In genomic region chr14:87952307-87953094, GRCh38 we compare ENCODE assay signal across 9 cellular contexts. TPM values are rescaled to one million over a fixed set of nuclear protein-coding genes. Genes with fewer than 3 reads are reported as not detected.
DNase-seq lines count a peak whose midpoint lies in the region; ATAC-seq and TF ChIP-seq lines count a peak whose summit lies in the region.
"Had no signal": no experiment of that assay in that cellular context is flagged by ENCODE, and none has a peak within 500 bp of the region (broad histone marks: within the 10 kb centered on the region; RNA-seq: fewer than 3 reads in every experiment).

No MANE protein-coding gene starts in this region.

- POLR2A ChIA-PET in CD4-positive, alpha-beta memory T cell (lab: Charles Lee; ENCODE audit: partially characterized antibody) = interaction anchor here (0.8 to 9.5 kb wide), 16 partner anchors 8 to 216 kb away, joined by 3 to 136 read pairs (median 4); partner anchors contain the start of genes GALC and GPR65

- ATAC-seq in GM19324 (IDR thresholded peaks at IDR 0.05; ENCODE audit: low FRiP score, unreplicated experiment) (peak; percentile 72), HG02981 (IDR thresholded peaks at IDR 0.05; ENCODE audit: unreplicated experiment) (peak; percentile 90)

- H3K4me3 ChIP-seq in CD4-positive, alpha-beta memory T cell (ENCODE audit: low read length in 2 of 2) = no peak overlapping the region
- no peak overlapping the region for H3K4me3 ChIP-seq in right atrium auricular region

- H3K4me1 Mint-ChIP-seq in CD4-positive, alpha-beta memory T cell = peaks cover 41 to 69% (median 57%) of the 10 kb centered on the region in 4 donors
- peaks cover 41% of the 10 kb centered on the region for H3K4me1 Mint-ChIP-seq in T-helper 2 cell treated with Interferon-gamma antibody and Interleukin-4, amounts not matched to agents 5 μg/mL and 100 μg/mL, for 36 hours (ENCODE audit: low read depth)

- H3K4me1 ChIP-seq in CD4-positive, alpha-beta memory T cell (ENCODE audit: insufficient read depth, low read length) = peaks cover 53% of the 10 kb centered on the region
- H3K4me1 ChIP-seq in right atrium auricular region = no peaks in the 10 kb centered on the region

- no peaks in the 10 kb centered on the region for H3K9me3 ChIP-seq in CD4-positive, alpha-beta memory T cell (ENCODE audit: control insufficient read depth in 1 of 2, low read length in 2 of 2)
- no peaks in the 10 kb centered on the region for H3K9me3 ChIP-seq in right atrium auricular region

- CTCF ChIA-PET in CD4-positive, alpha-beta memory T cell (lab: Charles Lee; ENCODE audit: partially characterized antibody) = interaction anchor here (0.7 to 2.4 kb wide), 13 partner anchors 11 to 237 kb away, joined by 3 to 15 read pairs (median 4); partner anchors contain the start of genes GALC and GPR65

- peaks cover 6% of the 10 kb centered on the region for H3K36me3 ChIP-seq in CD4-positive, alpha-beta memory T cell (ENCODE audit: insufficient read depth, low read length)
- peaks cover 12% of the 10 kb centered on the region for H3K36me3 ChIP-seq in right atrium auricular region

- H3K9me3 Mint-ChIP-seq in CD4-positive, alpha-beta memory T cell = no peaks in the 10 kb centered on the region
- no peaks in the 10 kb centered on the region for H3K9me3 Mint-ChIP-seq in T-helper 2 cell treated with Interferon-gamma antibody and Interleukin-4, amounts not matched to agents 5 μg/mL and 100 μg/mL, for 36 hours

- TF ChIP-seq CTCF in right atrium auricular region (IDR thresholded peaks at IDR 0.05) = no peak

- no peaks in the 10 kb centered on the region for H3K27me3 Mint-ChIP-seq in CD4-positive, alpha-beta memory T cell
- H3K27me3 Mint-ChIP-seq in T-helper 2 cell treated with Interferon-gamma antibody and Interleukin-4, amounts not matched to agents 5 μg/mL and 100 μg/mL, for 36 hours (ENCODE audit: low read depth) = no peaks in the 10 kb centered on the region

- peaks cover 16 to 32% of the 10 kb centered on the region in 2 donors for H3K36me3 Mint-ChIP-seq in CD4-positive, alpha-beta memory T cell
- peaks cover 42% of the 10 kb centered on the region for H3K36me3 Mint-ChIP-seq in T-helper 2 cell treated with Interferon-gamma antibody and Interleukin-4, amounts not matched to agents 5 μg/mL and 100 μg/mL, for 36 hours (ENCODE audit: low read depth)

- DNase-seq in CD4-positive, alpha-beta memory T cell = peak; percentile 13 to 58 (median 45)
- DNase-seq in T-helper 2 cell treated with Interferon-gamma antibody and Interleukin-4, amounts not matched to agents 5 μg/mL and 100 μg/mL, for 36 hours (ENCODE audit: low spot score) = no peak
- DNase-seq in caudate nucleus (lab: John Stamatoyannopoulos, UW) (no peak), right atrium auricular region (ENCODE audit: low spot score) (no peak), HPDE6-E6E7 (ENCODE audit: extremely low spot score) (no peak)
- no peak for DNase-seq in stimulated activated CD4-positive, alpha-beta T cell treated with anti-CD3 and anti-CD28 coated beads, Interleukin-2, amount 100 ng/mL, for 48 hours
- DNase-seq: nucleus accumbens had no signal

- intact Hi-C loops in CD4-positive, alpha-beta memory T cell (cut with micrococcal nuclease) = loop anchor here (5.0 kb wide), 1 partner anchor 40 kb away; the partner anchor contains the start of gene GALC

- peak overlapping the region; percentile 88 to 97 (median 93) for H3K27ac Mint-ChIP-seq in CD4-positive, alpha-beta memory T cell
- H3K27ac Mint-ChIP-seq in T-helper 2 cell treated with Interferon-gamma antibody and Interleukin-4, amounts not matched to agents 5 μg/mL and 100 μg/mL, for 36 hours = peak overlapping the region; percentile 92

- no peaks in the 10 kb centered on the region for H3K27me3 ChIP-seq in CD4-positive, alpha-beta memory T cell (ENCODE audit: insufficient read depth, low read length)
- H3K27me3 ChIP-seq in right atrium auricular region = no peaks in the 10 kb centered on the region

- H3K4me3 Mint-ChIP-seq in CD4-positive, alpha-beta memory T cell = peak overlapping the region; percentile 67 to 92 (median 86)
- peak overlapping the region; percentile 78 for H3K4me3 Mint-ChIP-seq in T-helper 2 cell treated with Interferon-gamma antibody and Interleukin-4, amounts not matched to agents 5 μg/mL and 100 μg/mL, for 36 hours

- peak overlapping the region; percentile 47 for H3K27ac ChIP-seq in CD4-positive, alpha-beta memory T cell (ENCODE audit: low read depth, low read length)
- no peak overlapping the region for H3K27ac ChIP-seq in caudate nucleus (ENCODE audit: low read depth, low read length)
- no peak overlapping the region for H3K27ac ChIP-seq in right atrium auricular region

RNA-seq across cellular contexts. Expression of gene GALC, which starts 40.5 kb away (rescaled TPM):
- 10 to 100 TPM; 26.6 to 28.7 TPM for total RNA-seq in CD4-positive, alpha-beta memory T cell
- polyA plus RNA-seq in CD4-positive, alpha-beta memory T cell = 10 to 100 TPM; 23.4 to 27.9 TPM
- 10 to 100 TPM; 20.8 to 21.8 TPM for total RNA-seq in right atrium auricular region

RNA-seq across cellular contexts. Expression of gene GPR65, which starts 52.4 kb away (rescaled TPM):
- total RNA-seq in CD4-positive, alpha-beta memory T cell = 10 to 100 TPM; 14.2 to 15.5 TPM
- polyA plus RNA-seq in CD4-positive, alpha-beta memory T cell = 10 to 100 TPM; 26.0 to 35.0 TPM
- 1 to 10 TPM in 1 of 2 donors, under 1 TPM in 1; 0.26 to 1.3 TPM for total RNA-seq in right atrium auricular region

Comparison
In these comparisons a context has a peak if more than half of its experiments do, and no peak if none do; other contexts are left out.
1. DNase-seq: peak in CD4-positive, alpha-beta memory T cell (5 of 5); none in T-helper 2 cell treated with Interferon-gamma antibody and Interleukin-4, amounts not matched to agents 5 μg/mL and 100 μg/mL, for 36 hours (single experiment), caudate nucleus (0 of 61), stimulated activated CD4-positive, alpha-beta T cell treated with anti-CD3 and anti-CD28 coated beads, Interleukin-2, amount 100 ng/mL, for 48 hours (0 of 2), right atrium auricular region (single experiment) and HPDE6-E6E7 (single experiment).
2. RNA of gene GPR65, which starts 52.4 kb away (total RNA-seq): 14.2 to 15.5 TPM in CD4-positive, alpha-beta memory T cell; 0.26 to 1.3 TPM in right atrium auricular region; every median in the first group is over 4 times any median in the second.